ENCODE assay signal across 10 cellular contexts in genomic region chr7:5822422-5822741, GRCh38. TPM values are rescaled to one million over a fixed set of nuclear protein-coding genes. Genes with fewer than 3 reads are reported as not detected.
DNase-seq lines count a peak whose midpoint lies in the region; ATAC-seq and TF ChIP-seq lines count a peak whose summit lies in the region.
"Not testable (repeated sequence)": the region's sequence is repeated elsewhere in the genome, so short reads cannot be mapped to it uniquely, and the experiment has no call there.
"Had no signal": no experiment of that assay in that cellular context is flagged by ENCODE, and none has a peak within 500 bp of the region (broad histone marks: within the 10 kb centered on the region; RNA-seq: fewer than 3 reads in every experiment).

No MANE protein-coding gene starts in this region.

- DNase-seq in MM.1S; activated CD4-positive, alpha-beta memory T cell treated with anti-CD3 and anti-CD28 coated beads, Interleukin-2, amount 10 ng/mL, durations not matched to agents 7 days and 5 days; breast epithelium (ENCODE audit: low spot score in 2 of 2); fibroblast of villous mesenchyme (ENCODE audit: low read depth); retinal pigment epithelial cell (ENCODE audit: low read depth); upper lobe of left lung: not testable (repeated sequence)

- not testable (repeated sequence) for H3K9me3 Mint-ChIP-seq in activated CD4-positive, alpha-beta memory T cell treated with anti-CD3 and anti-CD28 coated beads, Interleukin-2, amount 10 ng/mL, durations not matched to agents 7 days and 5 days

- ATAC-seq in upper lobe of left lung (ENCODE audit: low FRiP score in 2 of 2), result not testable (repeated sequence)

- not testable (repeated sequence) for H4K20me1 ChIP-seq in MM.1S (ENCODE audit: insufficient read depth, low read length)

- intact Hi-C loops in breast epithelium (cut with DNase I; ENCODE audit: low total_unique reads), result not testable (repeated sequence)

- TF ChIP-seq POLR2A in breast epithelium (IDR thresholded peaks at IDR 0.05); upper lobe of left lung (IDR thresholded peaks at IDR 0.05): not testable (repeated sequence)

- H3K4me2 ChIP-seq in MM.1S (ENCODE audit: low read depth, low read length), result peak overlapping the region; percentile 88; the same call in 1 of the 2 replicates

- H3K4me1 Mint-ChIP-seq in activated CD4-positive, alpha-beta memory T cell treated with anti-CD3 and anti-CD28 coated beads, Interleukin-2, amount 10 ng/mL, durations not matched to agents 7 days and 5 days, result peaks cover 27% of the 10 kb centered on the region

- H3K4me3 Mint-ChIP-seq in activated CD4-positive, alpha-beta memory T cell treated with anti-CD3 and anti-CD28 coated beads, Interleukin-2, amount 10 ng/mL, durations not matched to agents 7 days and 5 days, result peak overlapping the region; percentile 86

- H3K9ac ChIP-seq in ES-I3 (ENCODE audit: low read depth, low read length), result peak overlapping the region; percentile 74
- H3K9ac ChIP-seq in MM.1S (ENCODE audit: low read length), result peak overlapping the region; percentile 71; the same call in 1 of the 2 replicates

- not testable (repeated sequence) for H3K79me2 ChIP-seq in MM.1S (ENCODE audit: low read length)

- TF ChIP-seq EP300 in upper lobe of left lung (IDR thresholded peaks at IDR 0.05), result not testable (repeated sequence)

- CTCF ChIA-PET in activated CD4-positive, alpha-beta memory T cell treated with anti-CD3 and anti-CD28 coated beads, Interleukin-2, amount 10 ng/mL, durations not matched to agents 7 days and 5 days (lab: Charles Lee), result interaction anchor here (0.6 to 2.6 kb wide), 8 partner anchors 12 to 848 kb away, joined by 3 to 16 read pairs (median 4); partner anchors contain the start of gene RNF216

- peak overlapping the region; percentile 95 for H3K27ac Mint-ChIP-seq in activated CD4-positive, alpha-beta memory T cell treated with anti-CD3 and anti-CD28 coated beads, Interleukin-2, amount 10 ng/mL, durations not matched to agents 7 days and 5 days

- H3K27me3 Mint-ChIP-seq in activated CD4-positive, alpha-beta memory T cell treated with anti-CD3 and anti-CD28 coated beads, Interleukin-2, amount 10 ng/mL, durations not matched to agents 7 days and 5 days, result not testable (repeated sequence)

- H3K4me1 ChIP-seq in ES-I3 (ENCODE audit: insufficient read depth, low read length); MM.1S (ENCODE audit: low read length); breast epithelium; mesodermal cell (ENCODE audit: control insufficient read depth, insufficient read depth, low read length, poor library complexity, severe bottlenecking): not testable (repeated sequence)
- peaks cover 6 to 15% (median 11%) of the 10 kb centered on the region in 4 donors for H3K4me1 ChIP-seq in upper lobe of left lung

- POLR2A ChIA-PET in activated CD4-positive, alpha-beta memory T cell treated with anti-CD3 and anti-CD28 coated beads, Interleukin-2, amount 10 ng/mL, durations not matched to agents 7 days and 5 days (lab: Charles Lee), result interaction anchor here (0.7 to 2.1 kb wide), 11 partner anchors 14 to 626 kb away, joined by 3 to 16 read pairs (median 4); partner anchors contain the start of genes DAGLB, PMS2 and RNF216

- H3K36me3 Mint-ChIP-seq in activated CD4-positive, alpha-beta memory T cell treated with anti-CD3 and anti-CD28 coated beads, Interleukin-2, amount 10 ng/mL, durations not matched to agents 7 days and 5 days (ENCODE audit: low read depth), result not testable (repeated sequence)

- not testable (repeated sequence) for H3K36me3 ChIP-seq in ES-I3 (ENCODE audit: insufficient read depth, low read length); MM.1S (replicated peaks; ENCODE audit: insufficient read depth, low read length); breast epithelium; mesodermal cell (ENCODE audit: control insufficient read depth, insufficient read depth, low read length); upper lobe of left lung

- H3K9me2 ChIP-seq in MM.1S (replicated peaks; ENCODE audit: insufficient read depth, low read length), result not testable (repeated sequence)

- H3K27ac ChIP-seq in MM.1S (ENCODE audit: low read length) (peak overlapping the region; percentile 91; the same call in 1 of the 2 replicates), breast epithelium (peak overlapping the region; percentile 73 to 83), mesodermal cell (ENCODE audit: low read depth, low read length, severe bottlenecking) (peak overlapping the region; percentile 76), upper lobe of left lung (peak overlapping the region; percentile 76 to 85 (median 84))

- TF ChIP-seq CTCF in MM.1S (IDR thresholded peaks at IDR 0.05; ENCODE audit: low read length); breast epithelium (IDR thresholded peaks at IDR 0.05); fibroblast of villous mesenchyme (IDR thresholded peaks at IDR 0.05; ENCODE audit: insufficient read depth, low read depth, low read length); retinal pigment epithelial cell (conservative IDR thresholded peaks at IDR 0.05; ENCODE audit: low read depth, low read length); upper lobe of left lung (IDR thresholded peaks at IDR 0.05): not testable (repeated sequence)

- H3K9me3 ChIP-seq in ES-I3 (ENCODE audit: control insufficient read depth, insufficient read depth, low read length); MM.1S (replicated peaks; ENCODE audit: insufficient read depth, low read length); breast epithelium; mesodermal cell (ENCODE audit: control insufficient read depth, low read length); upper lobe of left lung: not testable (repeated sequence)

- H3F3A ChIP-seq in MM.1S (ENCODE audit: insufficient read depth, low read length), result not testable (repeated sequence)

- 87 to 91% methylated on average over 9 of the region's 10 CpGs for WGBS in mesodermal cell (ENCODE audit: insufficient coverage in 2 of 2), 2 experiments
- WGBS in upper lobe of left lung, 2 donors, result 61 to 72% methylated on average over 10 of the region's 10 CpGs

- H3K27me3 ChIP-seq in MM.1S (replicated peaks; ENCODE audit: insufficient read depth, low read length); breast epithelium; upper lobe of left lung: not testable (repeated sequence)

- H2AFZ ChIP-seq in MM.1S (ENCODE audit: low read length), result peak overlapping the region; percentile 99

- H3K4me3 ChIP-seq in MM.1S (ENCODE audit: low read length) (peak overlapping the region; percentile 92), breast epithelium (peak overlapping the region; percentile 62 to 77 (median 68)), fibroblast of villous mesenchyme (ENCODE audit: low read depth, low read length) (peak overlapping the region; percentile 71), mesodermal cell (ENCODE audit: extremely low read depth, insufficient read depth, low read length, poor library complexity, severe bottlenecking) (peak overlapping the region; percentile 58), retinal pigment epithelial cell (ENCODE audit: low read length) (peak overlapping the region; percentile 76), upper lobe of left lung (peak overlapping the region in 3 of 4 donors; percentile 53 to 81 (median 72))

RNA-seq across cellular contexts. Expression of gene RNF216, which starts 40.9 kb away (rescaled TPM):
- 10 to 100 TPM; 24.8 to 25.2 TPM for total RNA-seq in activated CD4-positive, alpha-beta memory T cell treated with anti-CD3 and anti-CD28 coated beads, Interleukin-2, amount 10 ng/mL, durations not matched to agents 7 days and 5 days
- total RNA-seq in breast epithelium, result 10 to 100 TPM; 32.8 to 41.6 (median 38.2) TPM
- total RNA-seq in fibroblast of villous mesenchyme, result 48.3 and 54.4 TPM in 2 replicates
- polyA plus RNA-seq in mesodermal cell (2013, experiment 1 of 2), result 30.1 TPM
- polyA plus RNA-seq in mesodermal cell (2013, experiment 2 of 2), result 29.4 TPM
- total RNA-seq in upper lobe of left lung, result 10 to 100 TPM; 27.0 to 58.7 (median 37.3) TPM

RNA-seq across cellular contexts. Expression of gene OCM, which starts 58.2 kb away (rescaled TPM):
- total RNA-seq in activated CD4-positive, alpha-beta memory T cell treated with anti-CD3 and anti-CD28 coated beads, Interleukin-2, amount 10 ng/mL, durations not matched to agents 7 days and 5 days, result under 1 TPM; 0.33 to 0.73 TPM
- total RNA-seq in breast epithelium (1 to 10 TPM in 1 of 3 donors, not detected in 2; 1.2 TPM), fibroblast of villous mesenchyme (not detected in 2 replicates), upper lobe of left lung (not detected)
- polyA plus RNA-seq in mesodermal cell (2013, experiment 1 of 2), result not detected
- polyA plus RNA-seq in mesodermal cell (2013, experiment 2 of 2), result not detected
- total RNA-seq: H7, mesenteric fat pad had no signal
